ENCODE assay signal across 8 cellular contexts in genomic region chr2:222319576-222320440, GRCh38. TPM values are rescaled to one million over a fixed set of nuclear protein-coding genes. Genes with fewer than 3 reads are reported as not detected.
DNase-seq lines count a peak whose midpoint lies in the region; ATAC-seq and TF ChIP-seq lines count a peak whose summit lies in the region.

No MANE protein-coding gene starts in this region.

- TF ChIP-seq CTCF in Caco-2 (IDR thresholded peaks at IDR 0.05; ENCODE audit: insufficient read depth in 1 of 2, low read depth in 1 of 2, low read length in 1 of 2, severe bottlenecking in 1 of 2, unreplicated experiment in 1 of 2) (no peak), lung (IDR thresholded peaks at IDR 0.05; ENCODE audit: control extremely low read depth, extremely low read depth) (no peak), upper lobe of right lung (IDR thresholded peaks at IDR 0.05) (no peak)

- peak in 1 of 2 experiments; percentile 38 for DNase-seq in Caco-2
- DNase-seq in NCI-H510A treated with DMSO at 0.1 percent for 48 hours (lab: John Stamatoyannopoulos, UW) = peak; percentile 73
- no peak for DNase-seq in central memory CD8-positive, alpha-beta T cell (ENCODE audit: low spot score in 2 of 2)
- no peak for DNase-seq in lung (ENCODE audit: low spot score)
- peak; percentile 71 for DNase-seq in upper lobe of right lung
- no peak for DNase-seq in pons (ENCODE audit: low spot score)

- peaks cover 12% of the 10 kb centered on the region for H3K4me1 ChIP-seq in Caco-2
- H3K4me1 ChIP-seq in lung (ENCODE audit: control insufficient read depth in 2 of 2, insufficient read depth in 2 of 2, low read length in 2 of 2) = peaks cover 0 to 10% of the 10 kb centered on the region in 2 donors
- peaks cover 4% of the 10 kb centered on the region for H3K4me1 ChIP-seq in upper lobe of right lung

- H3K9me3 Mint-ChIP-seq in Caco-2 (ENCODE audit: unreplicated experiment) = no peaks in the 10 kb centered on the region
- H3K9me3 Mint-ChIP-seq in central memory CD8-positive, alpha-beta T cell = no peaks in the 10 kb centered on the region

- CTCF ChIA-PET in Caco-2 (lab: Charles Lee) = no interaction called here

- H3K4me1 Mint-ChIP-seq in Caco-2 (ENCODE audit: low read depth, unreplicated experiment) = no peaks in the 10 kb centered on the region
- peaks cover 6% of the 10 kb centered on the region for H3K4me1 Mint-ChIP-seq in central memory CD8-positive, alpha-beta T cell

- H3K27me3 Mint-ChIP-seq in Caco-2 (ENCODE audit: insufficient read depth, unreplicated experiment) = peaks cover 29% of the 10 kb centered on the region
- H3K27me3 Mint-ChIP-seq in central memory CD8-positive, alpha-beta T cell = peaks cover 67% of the 10 kb centered on the region

- intact Hi-C loops in Caco-2 (cut with micrococcal nuclease; ENCODE audit: unreplicated experiment) = loop anchor here (2.0 to 10.0 kb wide), 3 partner anchors 105 to 575 kb away; partner anchors contain the start of gene SGPP2
- intact Hi-C loops in upper lobe of right lung (cut with DNase I) = no loop called here

- H3K4me3 ChIP-seq in Caco-2 (ENCODE audit: low read depth, low read length) (peak overlapping the region; percentile 35), lung (peak overlapping the region; percentile 19), upper lobe of right lung (peak overlapping the region; percentile 51)

- 0 to 2% methylated on average over 56 to 97 of the region's 97 CpGs for WGBS in lung, 2 donors

- ATAC-seq in GM18873 (IDR thresholded peaks at IDR 0.05; ENCODE audit: low FRiP score, unreplicated experiment) = peak; percentile 35
- ATAC-seq in HG03045 (IDR thresholded peaks at IDR 0.05; ENCODE audit: unreplicated experiment) = peak; percentile 40
- ATAC-seq in central memory CD8-positive, alpha-beta T cell (replicated peaks; ENCODE audit: extremely low read depth, poor library complexity, severe bottlenecking) = peak; percentile 13
- ATAC-seq in lung (ENCODE audit: insufficient read depth, low FRiP score) = peak; percentile 16
- ATAC-seq in upper lobe of right lung = peak; percentile 41

- POLR2A ChIA-PET in Caco-2 (lab: Charles Lee) = no interaction called here

- H3K36me3 ChIP-seq in Caco-2 (ENCODE audit: control insufficient read depth, insufficient read depth, low read length) (no peaks in the 10 kb centered on the region), lung (ENCODE audit: control insufficient read depth in 2 of 2, insufficient read depth in 2 of 2, low read length in 2 of 2) (no peaks in the 10 kb centered on the region), upper lobe of right lung (no peaks in the 10 kb centered on the region)

- BruUV-seq in Caco-2 (replicated peaks; lab: Mats Ljungman, UMichigan) = no TSS peak

- no peaks in the 10 kb centered on the region for H3K36me3 Mint-ChIP-seq in Caco-2 (ENCODE audit: insufficient read depth, unreplicated experiment)
- no peaks in the 10 kb centered on the region for H3K36me3 Mint-ChIP-seq in central memory CD8-positive, alpha-beta T cell (ENCODE audit: insufficient read depth)

- no peaks in the 10 kb centered on the region for H3K9me3 ChIP-seq in Caco-2
- no peaks in the 10 kb centered on the region for H3K9me3 ChIP-seq in lung (ENCODE audit: control insufficient read depth in 2 of 2, insufficient read depth in 1 of 2, low read length in 1 of 2)
- H3K9me3 ChIP-seq in upper lobe of right lung = no peaks in the 10 kb centered on the region

- H3K27me3 ChIP-seq in Caco-2 (replicated peaks; ENCODE audit: control insufficient read depth, insufficient read depth, low read length) (peaks cover 3% of the 10 kb centered on the region; the same call in 1 of the 2 replicates), lung (ENCODE audit: control insufficient read depth, insufficient read depth) (peaks cover 4% of the 10 kb centered on the region), upper lobe of right lung (peaks cover 53% of the 10 kb centered on the region)

- H3K27ac ChIP-seq in lung (ENCODE audit: low read depth in 1 of 2, low read length in 1 of 2) = no peak overlapping the region
- H3K27ac ChIP-seq in upper lobe of right lung = no peak overlapping the region

- peak overlapping the region; percentile 79 for H3K4me3 Mint-ChIP-seq in Caco-2 (ENCODE audit: unreplicated experiment)
- H3K4me3 Mint-ChIP-seq in central memory CD8-positive, alpha-beta T cell = peak overlapping the region; percentile 59

- H3K27ac Mint-ChIP-seq in Caco-2 (ENCODE audit: unreplicated experiment) = no peak overlapping the region
- H3K27ac Mint-ChIP-seq in central memory CD8-positive, alpha-beta T cell (ENCODE audit: low read depth) = no peak overlapping the region

RNA-seq across cellular contexts. Expression of gene PAX3, which starts 21.0 kb away (rescaled TPM):
- not detected in 2 replicates for total RNA-seq in Caco-2 (2022)
- total RNA-seq in lung = not detected
- polyA plus RNA-seq in lung = not detected
- total RNA-seq in upper lobe of right lung = not detected

Comparison
In these comparisons a context has a peak if more than half of its experiments do, and no peak if none do; other contexts are left out.
1. DNase-seq: peak in NCI-H510A treated with DMSO at 0.1 percent for 48 hours (single experiment) and upper lobe of right lung (single experiment); none in central memory CD8-positive, alpha-beta T cell (0 of 2), lung (single experiment) and pons (single experiment).
2. Peak in every context shown above with its lines, with median percentiles within 50 percentile points of each other: H3K4me3 ChIP-seq and ATAC-seq.